In genomic region chr18:7201096-7201495, GRCh38 we compare ENCODE assay signal across 26 cellular contexts. TPM values are rescaled to one million over a fixed set of nuclear protein-coding genes. Genes with fewer than 3 reads are reported as not detected.
DNase-seq lines count a peak whose midpoint lies in the region; ATAC-seq, FAIRE-seq and TF ChIP-seq lines count a peak whose summit lies in the region.
"Had no signal": no experiment of that assay in that cellular context is flagged by ENCODE, and none has a peak within 500 bp of the region (broad histone marks: within the 10 kb centered on the region; RNA-seq: fewer than 3 reads in every experiment).

No MANE protein-coding gene starts in this region.

- FAIRE-seq in K562 (lab: Jason Lieb, UNC) = no peak
- FAIRE-seq: A204.1, D721Med, GM12878, GM12892, GM18507 had no signal

- TF ChIP-seq RAD21 in K562 (CRISPR knock-in tag; conservative IDR thresholded peaks at IDR 0.05 in 1 of 2, IDR thresholded peaks at IDR 0.05 in 1 of 2) = no peak

- no peak overlapping the region for H2BK12ac ChIP-seq in neuronal stem cell (ENCODE audit: low read length)

- H2AFZ ChIP-seq in K562 (ENCODE audit: low read depth, low read length) = no peak overlapping the region
- peak overlapping the region; percentile 57 for H2AFZ ChIP-seq in neuronal stem cell (ENCODE audit: low read length)

- H3K4me1 ChIP-seq in K562 (replicated peaks in 1 of 2; ENCODE audit: control insufficient read depth in 2 of 2, insufficient read depth in 2 of 2, low read length in 2 of 2) (no peaks in the 10 kb centered on the region), neuronal stem cell (ENCODE audit: control insufficient read depth in 2 of 2, insufficient read depth in 1 of 2, low read depth in 1 of 2, low read length in 2 of 2) (peaks cover 0 to 14% of the 10 kb centered on the region in 2 donors), thyroid gland (peaks cover 52 to 67% of the 10 kb centered on the region in 2 donors), adrenal gland (replicated peaks in 1 of 2) (peaks cover 0 to 4% of the 10 kb centered on the region in 2 donors), stomach (peaks cover 0 to 16% (median 1%) of the 10 kb centered on the region in 4 donors)
- H3K4me1 ChIP-seq: BE2C, BLaER1 had no signal

- no peaks in the 10 kb centered on the region for H3K9me3 ChIP-seq in K562 (replicated peaks; ENCODE audit: control insufficient read depth, insufficient read depth, low read depth, low read length)
- H3K9me3 ChIP-seq in neuronal stem cell (replicated peaks in 1 of 2; ENCODE audit: control insufficient read depth in 2 of 2, insufficient read depth in 1 of 2, low read depth in 1 of 2, low read length in 2 of 2) = no peaks in the 10 kb centered on the region
- no peaks in the 10 kb centered on the region for H3K9me3 ChIP-seq in thyroid gland
- H3K9me3 ChIP-seq in adrenal gland (replicated peaks in 1 of 3) = no peaks in the 10 kb centered on the region
- H3K9me3 ChIP-seq in stomach = no peaks in the 10 kb centered on the region
- H3K9me3 ChIP-seq: BE2C, BLaER1, Caco-2 had no signal

- CTCF ChIA-PET in K562 (lab: Yijun Ruan, JAX; ENCODE audit: low intra/inter-chr PET ratio) = no interaction called here

- no peak overlapping the region for H3K18ac ChIP-seq in neuronal stem cell (ENCODE audit: low read length)

- H3K27me3 ChIP-seq in K562 (ENCODE audit: control insufficient read depth in 2 of 2, insufficient read depth in 2 of 2, low read length in 2 of 2) (peaks cover under 1 to 6% of the 10 kb centered on the region in 2 experiments; a peak in 2 of 5 replicates), neuronal stem cell (ENCODE audit: control insufficient read depth in 3 of 3, insufficient read depth in 3 of 3, low read depth in 1 of 3, low read length in 3 of 3) (no peaks in the 10 kb centered on the region), thyroid gland (no peaks in the 10 kb centered on the region), adrenal gland (no peaks in the 10 kb centered on the region), stomach (no peaks in the 10 kb centered on the region)
- H3K27me3 ChIP-seq: BE2C, BLaER1 had no signal

- H3K36me3 ChIP-seq in K562 (ENCODE audit: control insufficient read depth, insufficient read depth, low read length) (no peaks in the 10 kb centered on the region), neuronal stem cell (replicated peaks in 1 of 2; ENCODE audit: control insufficient read depth in 2 of 2, insufficient read depth in 2 of 2, low read length in 2 of 2) (no peaks in the 10 kb centered on the region), thyroid gland (no peaks in the 10 kb centered on the region), adrenal gland (replicated peaks in 1 of 2) (no peaks in the 10 kb centered on the region), stomach (no peaks in the 10 kb centered on the region)
- H3K36me3 ChIP-seq: BE2C, BLaER1 had no signal

- H4K8ac ChIP-seq in neuronal stem cell (ENCODE audit: low read depth, low read length) = no peak overlapping the region

- H3K9me1 ChIP-seq in K562 (ENCODE audit: control insufficient read depth, insufficient read depth, low read length) = no peaks in the 10 kb centered on the region

- in situ Hi-C loops in K562 (cut with MboI) = no loop called here

- H3K4me2 ChIP-seq in K562 (ENCODE audit: insufficient read depth, low read length) (no peak overlapping the region), neuronal stem cell (ENCODE audit: insufficient read depth, low read length, poor library complexity, severe bottlenecking) (no peak overlapping the region)
- H3K4me2 ChIP-seq: BLaER1 had no signal

- no peak overlapping the region for H2BK5ac ChIP-seq in neuronal stem cell (ENCODE audit: low read length)

- H3K9ac ChIP-seq in K562 (ENCODE audit: insufficient read depth in 1 of 2, low read depth in 2 of 2, low read length in 2 of 2) (no peak overlapping the region), neuronal stem cell (ENCODE audit: low read depth, low read length, poor library complexity) (no peak overlapping the region)
- H3K9ac ChIP-seq: BLaER1 had no signal

- TF ChIP-seq EP300 in K562 (IDR thresholded peaks at IDR 0.05; ENCODE audit: low read length) = no peak
- no peak for TF ChIP-seq EP300 in stomach (IDR thresholded peaks at IDR 0.05)

- H2BK15ac ChIP-seq in neuronal stem cell (ENCODE audit: low read length) = no peak overlapping the region

- no peaks in the 10 kb centered on the region for H4K20me1 ChIP-seq in K562 (replicated peaks; ENCODE audit: control insufficient read depth, insufficient read depth, low read length)
- H4K20me1 ChIP-seq: BLaER1 had no signal

- H2BK120ac ChIP-seq in neuronal stem cell (ENCODE audit: low read depth, low read length) = no peak overlapping the region

- H3K4me3 ChIP-seq in K562 (no peak overlapping the region), neuronal stem cell (ENCODE audit: low read length in 2 of 2) (no peak overlapping the region), thyroid gland (replicated peaks in 1 of 3) (no peak overlapping the region), adrenal gland (no peak overlapping the region), stomach (no peak overlapping the region)
- H3K4me3 ChIP-seq: BLaER1, GM12878 had no signal

- no peak overlapping the region for H2AK5ac ChIP-seq in neuronal stem cell (ENCODE audit: low read depth, low read length)

- DNase-seq in K562 (ENCODE audit: extremely low read depth in 1 of 4, low spot score in 3 of 4) = no peak
- DNase-seq in neuronal stem cell (ENCODE audit: low spot score) = no peak
- DNase-seq in thyroid gland = no peak
- DNase-seq in adrenal gland = no peak
- no peak for DNase-seq in stomach
- DNase-seq: 8988T; ACHN; BE2C; C1 segment of cervical spinal cord; Caco-2; Calu3; CD4-positive, alpha-beta memory T cell; CD4-positive, CD25-positive, alpha-beta regulatory T cell; DMS79 treated with DMSO at 0.1 percent for 48 hours; GDM1 had no signal

- intact Hi-C loops in K562 (cut with micrococcal nuclease) (no loop called here), thyroid gland (cut with DNase I) (no loop called here), adrenal gland (cut with DNase I) (no loop called here), stomach (cut with DNase I; ENCODE audit: low total_unique reads) (no loop called here)

- TF ChIP-seq POLR2A in K562 (conservative IDR thresholded peaks at IDR 0.05) = no peak
- no peak for TF ChIP-seq POLR2A in thyroid gland (IDR thresholded peaks at IDR 0.05)
- TF ChIP-seq POLR2A in adrenal gland (IDR thresholded peaks at IDR 0.05) = no peak
- no peak for TF ChIP-seq POLR2A in stomach (IDR thresholded peaks at IDR 0.05)

- POLR2A ChIA-PET in K562 (lab: Yijun Ruan, JAX) = interaction anchor here (1.1 kb wide), 1 partner anchor 10 kb away, joined by 5 read pairs; no protein-coding TSS in a partner anchor

- BruUV-seq in K562 (replicated peaks; lab: Mats Ljungman, UMichigan) = no TSS peak

- TF ChIP-seq CTCF in K562 (IDR thresholded peaks at IDR 0.05 in 2 of 3, conservative IDR thresholded peaks at IDR 0.05 in 1 of 3; ENCODE audit: insufficient read depth in 2 of 3, low read depth in 1 of 3, low read length in 3 of 3) (no peak), thyroid gland (IDR thresholded peaks at IDR 0.05) (no peak), adrenal gland (IDR thresholded peaks at IDR 0.05) (no peak), stomach (IDR thresholded peaks at IDR 0.05) (no peak)

- no peak overlapping the region for H3K14ac ChIP-seq in neuronal stem cell (ENCODE audit: low read length)

- no peak for ATAC-seq in K562
- no peak for ATAC-seq in activated CD4-positive, CD25-positive, alpha-beta regulatory T cell treated with anti-CD3 and anti-CD28 coated beads, Interleukin-2, amount 50 U/mL, for 24 hours
- ATAC-seq: GM12878 had no signal

- no peak overlapping the region for H3K23ac ChIP-seq in neuronal stem cell (ENCODE audit: low read depth, low read length, poor library complexity)

- 2% methylated on average over 4 of the region's 4 CpGs for WGBS in K562 (ENCODE audit: insufficient coverage, low coverage, missing lambda C conversion rate)
- no CpG with 5 or more reads among the region's 4 CpGs for WGBS in neuronal stem cell (ENCODE audit: extremely low coverage in 2 of 2, insufficient read length in 2 of 2, insufficient replicate concordance in 1 of 2), 2 donors
- whole genome bisulfite sequencing in thyroid gland, 2 donors = 83 to 90% methylated on average over 4 of the region's 4 CpGs
- 75 to 86% (median 86%) methylated on average over 3 to 4 of the region's 4 CpGs for WGBS in adrenal gland, 4 donors
- 70 to 83% (median 79%) methylated on average over 3 to 4 of the region's 4 CpGs for WGBS in stomach, 5 donors

- no peaks in the 10 kb centered on the region for H3K79me1 ChIP-seq in neuronal stem cell (ENCODE audit: low read depth, low read length)

- H4K91ac ChIP-seq in neuronal stem cell (ENCODE audit: low read depth, low read length, poor library complexity) = no peak overlapping the region

- H3K4ac ChIP-seq in neuronal stem cell (ENCODE audit: low read length) = no peak overlapping the region

- H3K79me2 ChIP-seq in K562 (ENCODE audit: control insufficient read depth, insufficient read depth, low read length) = no peaks in the 10 kb centered on the region

- no peak overlapping the region for H3K27ac ChIP-seq in K562 (ENCODE audit: extremely low read depth, low read depth, low read length)
- no peak overlapping the region for H3K27ac ChIP-seq in neuronal stem cell (replicated peaks; ENCODE audit: low read length)
- H3K27ac ChIP-seq in thyroid gland = peak overlapping the region in 2 of 3 donors; percentile 85 to 94
- no peak overlapping the region for H3K27ac ChIP-seq in adrenal gland
- no peak overlapping the region for H3K27ac ChIP-seq in stomach
- H3K27ac ChIP-seq: BLaER1 had no signal

RNA-seq across cellular contexts. Expression of gene LRRC30, which starts 29.8 kb away (rescaled TPM):
- not detected in 2 replicates for total RNA-seq in K562 (2011; cell fraction: chromatin; rRNA removed; ENCODE audit: low replicate concordance)
- total RNA-seq in K562 (2011; cell fraction: nucleolus; rRNA removed) = not detected in 2 replicates
- total RNA-seq in K562 (2011; cell fraction: nucleoplasm; rRNA removed) = not detected in 2 replicates
- total RNA-seq in K562 (2014; rRNA removed) (not detected in 2 replicates), K562 (2014; rRNA removed; fragmentation: Illumina TruSeq; extraction: Trizol) (not detected in 2 replicates), K562 (2015; rRNA removed; fragmentation: Illumina TruSeq; extraction: Trizol) (not detected in 2 replicates), K562 (2021) (not detected in 2 replicates), thyroid gland (not detected), adrenal gland (not detected), stomach (not detected)
- polyA plus RNA-seq in K562 (2011; rRNA removed) (not detected in 2 replicates), K562 (2014; fragmentation: Illumina TruSeq; extraction: Trizol) (not detected in 2 replicates), K562 (2014; fragmentation: Nextera tagmentation; extraction: Ambion mirVana) (not detected), K562 (2014; rRNA removed) (not detected in 2 replicates), adrenal gland (not detected), stomach (not detected)
- polyA plus RNA-seq in K562 (2011; cell fraction: cytosol; rRNA removed) = not detected in 2 replicates
- not detected in 2 replicates for polyA plus RNA-seq in K562 (2011; cell fraction: nucleus; rRNA removed)
- not detected in 2 replicates for polyA plus RNA-seq in K562 (2012)
- not detected in 2 replicates for polyA minus RNA-seq in K562 (2011; rRNA and poly(A)+ RNA removed)
- not detected in 2 replicates for polyA minus RNA-seq in K562 (2011; cell fraction: cytosol; rRNA and poly(A)+ RNA removed)
- polyA minus RNA-seq in K562 (2011; cell fraction: nucleus; rRNA and poly(A)+ RNA removed) = not detected in 2 replicates
- not detected for polyA plus RNA-seq in neuronal stem cell (2013, experiment 1 of 2)
- not detected for polyA plus RNA-seq in neuronal stem cell (2013, experiment 2 of 2)
- total RNA-seq: A673; Caco-2; Calu3; CD4-positive, alpha-beta memory T cell; CD4-positive, CD25-positive, alpha-beta regulatory T cell; G401; GM12878 had no signal
- polyA plus RNA-seq: AG04450; CD14-positive monocyte; CD4-positive, alpha-beta memory T cell; CD4-positive, CD25-positive, alpha-beta regulatory T cell; GM12878 had no signal

Comparison
In these comparisons a context has a peak if more than half of its experiments do, and no peak if none do; other contexts are left out.
1. H3K27ac ChIP-seq: peak in thyroid gland (2 of 3); none in K562 (single experiment), neuronal stem cell (single experiment), adrenal gland (0 of 5) and stomach (0 of 5).